ENCODE assay signal across 17 cellular contexts in genomic region chr3:123685780-123686179, GRCh38.
DNase-seq lines count a peak whose midpoint lies in the region; ATAC-seq and TF ChIP-seq lines count a peak whose summit lies in the region.
"Had no signal": no experiment of that assay in that cellular context is flagged by ENCODE, and none has a peak within 500 bp of the region (broad histone marks: within the 10 kb centered on the region; RNA-seq: fewer than 3 reads in every experiment).

No MANE protein-coding gene starts in this region.

- H3K27me3 Mint-ChIP-seq in GM23338 (ENCODE audit: insufficient read depth, low read depth, poor library complexity), result peaks cover 5% of the 10 kb centered on the region
- peaks cover 3% of the 10 kb centered on the region for H3K27me3 Mint-ChIP-seq in nephron (ENCODE audit: low read depth)
- H3K27me3 Mint-ChIP-seq in WTC11 (ENCODE audit: low read depth), result no peaks in the 10 kb centered on the region

- H3K27me3 ChIP-seq in GM23338 (ENCODE audit: insufficient read depth), result no peaks in the 10 kb centered on the region
- H3K27me3 ChIP-seq in stomach smooth muscle (ENCODE audit: control insufficient read depth in 1 of 2, insufficient read depth in 2 of 2, low read length in 2 of 2), result no peaks in the 10 kb centered on the region
- H3K27me3 ChIP-seq in A673 (replicated peaks; ENCODE audit: insufficient read depth, low read depth, low read length, poor library complexity), result no peaks in the 10 kb centered on the region

- no peak for TF ChIP-seq CTCF in GM23338 (conservative IDR thresholded peaks at IDR 0.05; ENCODE audit: low read depth in 2 of 2)
- no peak for TF ChIP-seq CTCF in nephron (IDR thresholded peaks at IDR 0.05; ENCODE audit: unreplicated experiment in 3 of 3)
- no peak for TF ChIP-seq CTCF in A673 (conservative IDR thresholded peaks at IDR 0.05; ENCODE audit: low read depth, low read length)
- no peak for TF ChIP-seq CTCF in WTC11 (IDR thresholded peaks at IDR 0.05)

- BruUV-seq in A673 (replicated peaks; lab: Mats Ljungman, UMichigan), result no TSS peak

- H3K4me1 ChIP-seq in GM23338 (ENCODE audit: insufficient read depth), result peaks cover 5% of the 10 kb centered on the region; the same call in 1 of the 2 replicates
- peaks cover 97% of the 10 kb centered on the region for H3K4me1 ChIP-seq in stomach smooth muscle (ENCODE audit: control insufficient read depth, insufficient read depth, low read length)
- H3K4me1 ChIP-seq in A673 (ENCODE audit: insufficient read depth, low read length, poor library complexity, severe bottlenecking), result no peaks in the 10 kb centered on the region
- H3K4me1 ChIP-seq: Caco-2 had no signal

- H3K9me2 ChIP-seq in GM23338 (ENCODE audit: insufficient read depth), result no peaks in the 10 kb centered on the region

- H3F3A ChIP-seq in GM23338 (replicated peaks; ENCODE audit: low read depth), result no peaks in the 10 kb centered on the region

- H3K36me3 ChIP-seq in GM23338 (ENCODE audit: insufficient read depth) (no peaks in the 10 kb centered on the region), stomach smooth muscle (ENCODE audit: control insufficient read depth in 2 of 2, insufficient read depth in 2 of 2, low read length in 2 of 2) (peaks cover 55 to 67% of the 10 kb centered on the region in 2 donors), A673 (ENCODE audit: insufficient read depth, low read length, poor library complexity, severe bottlenecking) (no peaks in the 10 kb centered on the region)

- H3K27ac ChIP-seq in GM23338 (ENCODE audit: low read depth) (no peak overlapping the region), stomach smooth muscle (ENCODE audit: low read length) (peak overlapping the region; percentile 98), A673 (ENCODE audit: low read depth, low read length, poor library complexity, severe bottlenecking) (no peak overlapping the region)

- DNase-seq in GM23338 (ENCODE audit: low spot score) (no peak), brain pericyte (ENCODE audit: low read depth, low spot score) (peak; percentile 12), NCI-H524 treated with DMSO at 0.1 percent for 48 hours (lab: John Stamatoyannopoulos, UW) (no peak), A673 (ENCODE audit: low spot score) (no peak), WTC11 (ENCODE audit: low spot score) (no peak)
- DNase-seq: Caco-2, DMS53, IMR-90, Kasumi-1, NCI-H1417, NCI-H2029, NCI-H2171 treated with DMSO at 0.1 percent for 48 hours, NCI-H510A had no signal

- H3K36me3 Mint-ChIP-seq in GM23338 (ENCODE audit: low read depth) (peaks cover 8% of the 10 kb centered on the region; the same call in 1 of the 3 replicates), nephron (ENCODE audit: low read depth) (peaks cover 7% of the 10 kb centered on the region), WTC11 (no peaks in the 10 kb centered on the region)

- H3K4me1 Mint-ChIP-seq in GM23338 (peaks cover 11% of the 10 kb centered on the region), nephron (peaks cover 31% of the 10 kb centered on the region), WTC11 (no peaks in the 10 kb centered on the region)

- no peak overlapping the region for H3K4me2 ChIP-seq in GM23338
- H3K4me2 ChIP-seq: A549 had no signal

- no peaks in the 10 kb centered on the region for H3K9me3 Mint-ChIP-seq in GM23338
- H3K9me3 Mint-ChIP-seq in nephron, result no peaks in the 10 kb centered on the region
- H3K9me3 Mint-ChIP-seq in WTC11, result no peaks in the 10 kb centered on the region

- POLR2A ChIA-PET in A673 (lab: Charles Lee; ENCODE audit: low non-redundant PET) (no interaction called here), WTC11 (lab: Charles Lee) (no interaction called here)

- CTCF ChIA-PET in A673 (lab: Charles Lee) (no interaction called here), WTC11 (lab: Charles Lee) (interaction anchor here (0.6 to 2.2 kb wide), 3 partner anchors 26 to 565 kb away, joined by 3 to 6 read pairs (median 4); no protein-coding TSS in a partner anchor)

- no peaks in the 10 kb centered on the region for H3K79me2 ChIP-seq in GM23338 (replicated peaks; ENCODE audit: insufficient read depth)

- intact Hi-C loops in A673 (cut with micrococcal nuclease; ENCODE audit: unreplicated experiment), result no loop called here

- no peak overlapping the region for H3K27ac Mint-ChIP-seq in GM23338
- peak overlapping the region in 2 of 3 experiments; percentile 57 to 72 for H3K27ac Mint-ChIP-seq in nephron
- H3K27ac Mint-ChIP-seq in WTC11, result no peak overlapping the region

- ATAC-seq in GM23338 (peak; percentile 20; the same call in 1 of the 3 replicates), WTC11 (no peak)
- ATAC-seq: A549, HCT116 had no signal

- no peak overlapping the region for H2AFZ ChIP-seq in GM23338

- no peaks in the 10 kb centered on the region for H3K9me3 ChIP-seq in stomach smooth muscle (ENCODE audit: control insufficient read depth in 2 of 2, low read length in 2 of 2)
- H3K9me3 ChIP-seq in A673 (ENCODE audit: low read depth, low read length, poor library complexity, severe bottlenecking), result no peaks in the 10 kb centered on the region
- H3K9me3 ChIP-seq: A549, Caco-2 had no signal

- H3K9ac ChIP-seq in stomach smooth muscle (ENCODE audit: low read length in 2 of 2), result peak overlapping the region in 1 of 2 donors; percentile 8

- H4K20me1 ChIP-seq in GM23338 (replicated peaks; ENCODE audit: insufficient read depth), result no peaks in the 10 kb centered on the region

- H3K4me3 Mint-ChIP-seq in GM23338, result no peak overlapping the region
- H3K4me3 Mint-ChIP-seq in nephron, result no peak overlapping the region
- H3K4me3 Mint-ChIP-seq in WTC11, result no peak overlapping the region

- H3K4me3 ChIP-seq in GM23338 (no peak overlapping the region), stomach smooth muscle (ENCODE audit: low read length in 2 of 2) (no peak overlapping the region), A673 (ENCODE audit: low read depth, low read length, poor library complexity, severe bottlenecking) (no peak overlapping the region)
- H3K4me3 ChIP-seq: A549 had no signal

TF ChIP-seq in GM23338, 12 proteins besides CTCF, POLR2A, EP300 and RAD21 (continues in another document):
- TF ChIP-seq NANOG (IDR thresholded peaks at IDR 0.05; ENCODE audit: borderline replicate concordance), result no peak
- TF ChIP-seq STAT1 (IDR thresholded peaks at IDR 0.05; ENCODE audit: unreplicated experiment), result no peak

TF ChIP-seq in WTC11, 78 proteins besides CTCF, POLR2A, EP300 and RAD21:
- TF ChIP-seq JAZF1 (CRISPR knock-in tag; IDR thresholded peaks at IDR 0.05) (no peak), MYBL2 (CRISPR knock-in tag; IDR thresholded peaks at IDR 0.05) (no peak)
TF ChIP-seq in WTC11: peak in this region for 0.

Comparison
In these comparisons a context has a peak if more than half of its experiments do, and no peak if none do; other contexts are left out.
1. H3K27ac Mint-ChIP-seq: peak in nephron (2 of 3); none in GM23338 (single experiment) and WTC11 (single experiment).